In genomic region chr2:27038631-27039339, GRCh38 we compare ENCODE assay signal across 25 cellular contexts.
"Had no signal": no experiment of that assay in that cellular context is flagged by ENCODE, and none has a peak within 500 bp of the region (broad histone marks: within the 10 kb centered on the region; RNA-seq: fewer than 3 reads in every experiment).

No MANE protein-coding gene starts in this region.

- DNase-seq: activated CD4-positive, alpha-beta T cell treated with anti-CD3 and anti-CD28 coated beads for 4 hours; activated CD4-positive, CD25-positive, alpha-beta regulatory T cell; activated CD8-positive, alpha-beta memory T cell treated with anti-CD3 and anti-CD28 coated beads, Interleukin-2, amount 10 ng/mL, durations not matched to agents 7 days and 5 days; activated CD8-positive, alpha-beta T cell treated with anti-CD3 and anti-CD28 coated beads for 36 hours; activated gamma-delta T cell treated with Interleukin-2 at 50 U/mL for 16 hours; activated T-cell treated with anti-CD3 and anti-CD28 coated beads for 4 hours; adrenal gland; central memory CD4-positive, alpha-beta T cell; glutamatergic neuron; kidney glomerular epithelial cell; ovary; psoas muscle; stimulated activated CD4-positive, alpha-beta T cell treated with anti-CD3 and anti-CD28 coated beads, Interleukin-12 subunit alpha, Interleukin-12 subunit beta, amount 100 ng/mL, for 4 hours; stimulated activated CD4-positive, alpha-beta T cell treated with anti-CD3 and anti-CD28 coated beads, Interleukin-4, amount 100 ng/mL, for 4 hours; substantia nigra; T1000; thyroid gland had no signal

- H3K36me3 ChIP-seq: ovary had no signal

- H3K27ac ChIP-seq: adrenal gland, esophagus muscularis mucosa, hepatocyte, neutrophil, ovary, psoas muscle, right atrium auricular region, thyroid gland had no signal

- ATAC-seq: activated CD8-positive, alpha-beta memory T cell treated with anti-CD3 and anti-CD28 coated beads, Interleukin-2, amount 10 ng/mL, durations not matched to agents 7 days and 5 days; activated CD8-positive, alpha-beta T cell treated with anti-CD3 and anti-CD28 coated beads for 36 hours; natural killer cell treated with Interleukin-12 subunit alpha and Interleukin-12 subunit beta and Interleukin-15 and Interleukin-18, amount 100 ng/mL, for 72 hours; psoas muscle had no signal

- H2AFZ ChIP-seq: hepatocyte had no signal

- FAIRE-seq: astrocyte, colon, frontal cortex had no signal

- H3K4me3 ChIP-seq: adrenal gland, esophagus muscularis mucosa, hepatocyte, ovary, psoas muscle, right atrium auricular region, thyroid gland had no signal

- H3K9me3 ChIP-seq: adrenal gland, esophagus muscularis mucosa, neutrophil, ovary, psoas muscle, right atrium auricular region, thyroid gland had no signal

- H3K27me3 ChIP-seq: adrenal gland, esophagus muscularis mucosa, hepatocyte, neutrophil, ovary, right atrium auricular region, thyroid gland had no signal

- H3K4me2 ChIP-seq: hepatocyte had no signal
